Comparison of ENCODE assay signal across 1 cellular context in genomic region chr3:156131799-156132198, GRCh38.
TF ChIP-seq lines count a peak whose summit lies in the region.

No MANE protein-coding gene starts in this region.

TF ChIP-seq in GM23338, 12 proteins besides CTCF, POLR2A, EP300 and RAD21 (continued from another document):
- TF ChIP-seq REST (IDR thresholded peaks at IDR 0.05; ENCODE audit: unreplicated experiment) (no peak), POLR2AphosphoS5 (IDR thresholded peaks at IDR 0.05; ENCODE audit: low read depth) (no peak), EZH2 (IDR thresholded peaks at IDR 0.05; ENCODE audit: low read depth, unreplicated experiment) (no peak)
- TF ChIP-seq, protein P1, sequence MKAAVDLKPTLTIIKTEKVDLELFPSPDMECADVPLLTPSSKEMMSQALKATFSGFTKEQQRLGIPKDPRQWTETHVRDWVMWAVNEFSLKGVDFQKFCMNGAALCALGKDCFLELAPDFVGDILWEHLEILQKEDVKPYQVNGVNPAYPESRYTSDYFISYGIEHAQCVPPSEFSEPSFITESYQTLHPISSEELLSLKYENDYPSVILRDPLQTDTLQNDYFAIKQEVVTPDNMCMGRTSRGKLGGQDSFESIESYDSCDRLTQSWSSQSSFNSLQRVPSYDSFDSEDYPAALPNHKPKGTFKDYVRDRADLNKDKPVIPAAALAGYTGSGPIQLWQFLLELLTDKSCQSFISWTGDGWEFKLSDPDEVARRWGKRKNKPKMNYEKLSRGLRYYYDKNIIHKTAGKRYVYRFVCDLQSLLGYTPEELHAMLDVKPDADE (IDR thresholded peaks at IDR 0.05) = no peak
